ENCODE assay signal across 8 cellular contexts in genomic region chr10:97708976-97709745, GRCh38. TPM values are rescaled to one million over a fixed set of nuclear protein-coding genes. Genes with fewer than 3 reads are reported as not detected.
DNase-seq lines count a peak whose midpoint lies in the region; FAIRE-seq and TF ChIP-seq lines count a peak whose summit lies in the region.

No MANE protein-coding gene starts in this region.

- no peaks in the 10 kb centered on the region for H3K27me3 ChIP-seq in bronchial epithelial cell (ENCODE audit: control insufficient read depth, insufficient read depth, low read length)
- H3K27me3 ChIP-seq in kidney epithelial cell (ENCODE audit: control insufficient read depth, insufficient read depth, low read length), result no peaks in the 10 kb centered on the region

- TF ChIP-seq CTCF in AG09319 (IDR thresholded peaks at IDR 0.05; ENCODE audit: low read depth, low read length) (peak; percentile 77), GM13976 (IDR thresholded peaks at IDR 0.05; ENCODE audit: borderline replicate concordance, control extremely low read depth, extremely low read depth, insufficient read depth, missing control alignments) (peak; percentile 46), bronchial epithelial cell (IDR thresholded peaks at IDR 0.05; ENCODE audit: insufficient read depth, low read length, severe bottlenecking) (peak; percentile 76), kidney epithelial cell (IDR thresholded peaks at IDR 0.05; ENCODE audit: insufficient read depth, low read length, poor library complexity, severe bottlenecking) (peak; percentile 76)

- DNase-seq in AG09319 (ENCODE audit: extremely low read depth, low read depth) (no peak), GM13976 (ENCODE audit: low spot score) (no peak), RKO (ENCODE audit: low spot score) (peak; percentile 75), bronchial epithelial cell (ENCODE audit: low read depth) (peak; percentile 67), kidney epithelial cell (ENCODE audit: low read depth) (no peak), NCI-H2107 (lab: John Stamatoyannopoulos, UW) (no peak), HuH-7 (ENCODE audit: low spot score) (no peak)
- DNase-seq in stimulated activated CD4-positive, alpha-beta T cell treated with anti-CD3 and anti-CD28 coated beads, Interleukin-1b, Interleukin-23, amount 100 ng/mL, for 48 hours, result peak; percentile 19

- in situ Hi-C loops in GM13976 (cut with MboI; ENCODE audit: low sequenced_read_pairs, unreplicated experiment), result no loop called here

- no peak for FAIRE-seq in bronchial epithelial cell (lab: Jason Lieb, UNC)

- H3K36me3 ChIP-seq in bronchial epithelial cell (ENCODE audit: control insufficient read depth, insufficient read depth, low read length) (no peaks in the 10 kb centered on the region), kidney epithelial cell (ENCODE audit: control insufficient read depth, insufficient read depth, low read length) (no peaks in the 10 kb centered on the region)

- H3K4me3 ChIP-seq in bronchial epithelial cell (ENCODE audit: low read depth, low read length), result no peak overlapping the region
- no peak overlapping the region for H3K4me3 ChIP-seq in kidney epithelial cell (ENCODE audit: low read depth, low read length)

RNA-seq across cellular contexts. Expression of gene MARVELD1, which starts 4.4 kb away (rescaled TPM):
- 3.6 and 4.7 TPM in 2 replicates for total RNA-seq in bronchial epithelial cell
- 31.0 and 37.2 TPM in 2 replicates for total RNA-seq in kidney epithelial cell

RNA-seq across cellular contexts. Expression of gene AVPI1, which starts 22.1 kb away (rescaled TPM):
- total RNA-seq in bronchial epithelial cell (89.2 and 99.3 TPM in 2 replicates), kidney epithelial cell (17.2 and 18.9 TPM in 2 replicates)

RNA-seq across cellular contexts. Expression of gene ZFYVE27, which starts 27.8 kb away (rescaled TPM):
- total RNA-seq in bronchial epithelial cell, result 15.3 and 19.1 TPM in 2 replicates
- total RNA-seq in kidney epithelial cell, result 31.8 and 32.3 TPM in 2 replicates

Comparison
In these comparisons a context has a peak if more than half of its experiments do, and no peak if none do; other contexts are left out.
1. DNase-seq: peak in RKO (single experiment), bronchial epithelial cell (single experiment) and stimulated activated CD4-positive, alpha-beta T cell treated with anti-CD3 and anti-CD28 coated beads, Interleukin-1b, Interleukin-23, amount 100 ng/mL, for 48 hours (single experiment); none in AG09319 (single experiment), GM13976 (single experiment), kidney epithelial cell (single experiment), NCI-H2107 (single experiment) and HuH-7 (single experiment).
2. Peak in every context shown above with its lines, with median percentiles within 50 percentile points of each other: CTCF ChIP-seq.